Comparison of ENCODE assay signal across 12 cellular contexts in genomic region chr5:149424371-149425315, GRCh38. TPM values are rescaled to one million over a fixed set of nuclear protein-coding genes. Genes with fewer than 3 reads are reported as not detected.
DNase-seq lines count a peak whose midpoint lies in the region; ATAC-seq and TF ChIP-seq lines count a peak whose summit lies in the region.
"Had no signal": no experiment of that assay in that cellular context is flagged by ENCODE, and none has a peak within 500 bp of the region (broad histone marks: within the 10 kb centered on the region; RNA-seq: fewer than 3 reads in every experiment).

No MANE protein-coding gene starts in this region.

- intact Hi-C loops in sigmoid colon (cut with DNase I) = no loop called here

- no peak overlapping the region for H2AFZ ChIP-seq in GM23248

- H3K4me3 ChIP-seq in GM23248 = no peak overlapping the region
- peak overlapping the region in 1 of 4 donors; percentile 13 for H3K4me3 ChIP-seq in sigmoid colon

- TF ChIP-seq EP300 in sigmoid colon (IDR thresholded peaks at IDR 0.05) = no peak

- TF ChIP-seq CTCF in brain (conservative IDR thresholded peaks at IDR 0.05) (no peak), sigmoid colon (IDR thresholded peaks at IDR 0.05) (no peak)

- peaks cover 3% of the 10 kb centered on the region for H3K27me3 Mint-ChIP-seq in brain
- H3K27me3 Mint-ChIP-seq in T-cell = no peaks in the 10 kb centered on the region

- H3K9me3 ChIP-seq in GM23248 (ENCODE audit: low read depth) (no peaks in the 10 kb centered on the region), sigmoid colon (no peaks in the 10 kb centered on the region)

- 86 to 89% methylated on average over 9 to 10 of the region's 10 CpGs for WGBS in GM23248 (ENCODE audit: low coverage in 1 of 2, low lambda C conversion rate in 2 of 2, missing lambda C conversion rate in 2 of 2), 2 experiments
- WGBS in sigmoid colon, 2 donors = 62 to 74% methylated on average over 10 of the region's 10 CpGs

- H3F3A ChIP-seq in GM23248 (ENCODE audit: insufficient read depth) = peaks cover 83% of the 10 kb centered on the region

- no peaks in the 10 kb centered on the region for H3K9me2 ChIP-seq in GM23248 (ENCODE audit: insufficient read depth)

- H3K27ac ChIP-seq in GM23248 (peak overlapping the region; percentile 52; the same call in 1 of the 2 replicates), sigmoid colon (peak overlapping the region; percentile 96 to 98 (median 98))

- no peak for TF ChIP-seq POLR2A in sigmoid colon (IDR thresholded peaks at IDR 0.05)

- H3K4me1 ChIP-seq in GM23248 (ENCODE audit: insufficient read depth) (peaks cover 28% of the 10 kb centered on the region), sigmoid colon (peaks cover 0 to 70% (median 49%) of the 10 kb centered on the region in 4 donors)

- H3K27ac Mint-ChIP-seq in brain (peak overlapping the region in 3 of 5 experiments; percentile 56 to 92 (median 70)), T-cell (no peak overlapping the region)

- ATAC-seq in T-cell (replicated peaks in 1 of 4) = no peak

- H3K36me3 Mint-ChIP-seq in brain (no peaks in the 10 kb centered on the region), T-cell (no peaks in the 10 kb centered on the region)

- peak overlapping the region; percentile 45; the same call in 1 of the 2 replicates for H3K9ac ChIP-seq in GM23248

- H3K27me3 ChIP-seq in GM23248 (replicated peaks; ENCODE audit: insufficient read depth) (no peaks in the 10 kb centered on the region), sigmoid colon (no peaks in the 10 kb centered on the region)

- H3K9me3 Mint-ChIP-seq in brain = peaks cover 0 to 2% (median 0%) of the 10 kb centered on the region in 5 experiments
- no peaks in the 10 kb centered on the region for H3K9me3 Mint-ChIP-seq in T-cell

- H3K36me3 ChIP-seq in GM23248 (ENCODE audit: low read depth) = peaks cover 65% of the 10 kb centered on the region
- H3K36me3 ChIP-seq in sigmoid colon = peaks cover 97 to 100% (median 98%) of the 10 kb centered on the region in 4 donors

- in situ Hi-C loops in GM23248 (cut with MboI) = no loop called here

- POLR2A ChIA-PET in T-cell (lab: Charles Lee) = interaction anchor here in 1 of 2 donors (0.8 kb wide), 1 partner anchor 31 kb away, joined by 3 read pairs; no protein-coding TSS in a partner anchor

- H3K4me3 Mint-ChIP-seq in brain (peak overlapping the region in 1 of 5 experiments; percentile 52), T-cell (no peak overlapping the region)

- DNase-seq in GM23248 = no peak
- peak; percentile 75 for DNase-seq in iPS-NIHi11 (ENCODE audit: low spot score)
- no peak for DNase-seq in sigmoid colon
- DNase-seq in mucosa of gallbladder (ENCODE audit: low spot score) = no peak
- no peak for DNase-seq in T-cell
- no peak for DNase-seq in activated gamma-delta T cell (lab: John Stamatoyannopoulos, UW)
- DNase-seq in NCI-H748 treated with DMSO at 0.1 percent for 48 hours (lab: John Stamatoyannopoulos, UW) = no peak
- DNase-seq: DMS79 treated with DMSO at 0.1 percent for 48 hours, hypothalamus, NCI-H1417 treated with DMSO at 0.1 percent for 48 hours, NCI-H524 had no signal

- H4K20me1 ChIP-seq in GM23248 (ENCODE audit: insufficient read depth) = no peaks in the 10 kb centered on the region

- peaks cover 51% of the 10 kb centered on the region for H3K4me1 Mint-ChIP-seq in brain
- H3K4me1 Mint-ChIP-seq in T-cell = peaks cover 3 to 15% (median 4%) of the 10 kb centered on the region in 3 donors

- H3K4me2 ChIP-seq in GM23248 (ENCODE audit: unreplicated experiment) = no peak overlapping the region

- H3K79me2 ChIP-seq in GM23248 (ENCODE audit: insufficient read depth) = peaks cover 27% of the 10 kb centered on the region

- CTCF ChIA-PET in T-cell (lab: Charles Lee) = interaction anchor here in 1 of 2 donors (1.1 kb wide), 1 partner anchor 67 kb away, joined by 3 read pairs; the partner anchor contains the start of gene PCYOX1L

RNA-seq across cellular contexts. Expression of gene IL17B, which starts 45.6 kb away (rescaled TPM):
- not detected in 2 replicates for total RNA-seq in GM23248 (2014; rRNA removed; shearing (Covaris generic))
- polyA plus RNA-seq in GM23248 (2016; fragmentation: Nextera tagmentation; extraction: Ambion mirVana) (0.29 and 0.43 TPM in 2 replicates), brain (ENCODE audit: insufficient read depth, low read depth, low replicate concordance) (not detected), sigmoid colon (under 1 TPM in 1 of 3 donors, not detected in 2; 0.82 TPM)
- total RNA-seq in sigmoid colon (1 to 10 TPM; 3.0 to 9.6 (median 5.6) TPM), mucosa of gallbladder (0.52 TPM), T-cell (not detected)

Comparison
In these comparisons a context has a peak if more than half of its experiments do, and no peak if none do; other contexts are left out.
1. H3K27ac Mint-ChIP-seq: peak in brain (3 of 5); none in T-cell (0 of 2).